Comparison of ENCODE assay signal across 8 cellular contexts in genomic region chr15:72358532-72359180, GRCh38. TPM values are rescaled to one million over a fixed set of nuclear protein-coding genes. Genes with fewer than 3 reads are reported as not detected.
DNase-seq lines count a peak whose midpoint lies in the region; ATAC-seq and TF ChIP-seq lines count a peak whose summit lies in the region.

No MANE protein-coding gene starts in this region.

- no peak overlapping the region for H2BK12ac ChIP-seq in neuronal stem cell (ENCODE audit: low read length)

- no peak overlapping the region for H2BK5ac ChIP-seq in neuronal stem cell (ENCODE audit: low read length)

- no CpG with 5 or more reads among the region's 7 CpGs for WGBS in neuronal stem cell (ENCODE audit: extremely low coverage in 2 of 2, insufficient read length in 2 of 2, insufficient replicate concordance in 1 of 2), 2 donors

- H3K9me3 Mint-ChIP-seq in endothelial cell (ENCODE audit: unreplicated experiment): no peaks in the 10 kb centered on the region

- TF ChIP-seq CTCF in LNCaP clone FGC (IDR thresholded peaks at IDR 0.05; ENCODE audit: control insufficient read depth, extremely low read depth, insufficient read depth): no peak
- no peak for TF ChIP-seq CTCF in endothelial cell (IDR thresholded peaks at IDR 0.05; ENCODE audit: unreplicated experiment)

- H3K79me1 ChIP-seq in neuronal stem cell (ENCODE audit: low read depth, low read length): no peaks in the 10 kb centered on the region

- peaks cover 15% of the 10 kb centered on the region for H3K36me3 Mint-ChIP-seq in endothelial cell (ENCODE audit: low read depth, unreplicated experiment)

- H3K18ac ChIP-seq in neuronal stem cell (ENCODE audit: low read length): no peak overlapping the region

- no peaks in the 10 kb centered on the region for H3K4me1 ChIP-seq in neuronal stem cell (ENCODE audit: control insufficient read depth in 2 of 2, insufficient read depth in 1 of 2, low read depth in 1 of 2, low read length in 2 of 2)

- no peak overlapping the region for H3K27ac ChIP-seq in neuronal stem cell (replicated peaks; ENCODE audit: low read length)

- H3K9ac ChIP-seq in neuronal stem cell (ENCODE audit: low read depth, low read length, poor library complexity): no peak overlapping the region

- no peak overlapping the region for H3K4me3 Mint-ChIP-seq in endothelial cell (ENCODE audit: unreplicated experiment)

- DNase-seq in Daoy (ENCODE audit: low read depth) (peak; percentile 85), LNCaP clone FGC (ENCODE audit: low read depth) (peak; percentile 98), endothelial cell (ENCODE audit: low spot score) (no peak), neuronal stem cell (ENCODE audit: low spot score) (no peak), NCI-H446 treated with DMSO at 0.1 percent for 48 hours (lab: John Stamatoyannopoulos, UW) (no peak), NCI-H748 treated with DMSO at 0.1 percent for 48 hours (lab: John Stamatoyannopoulos, UW) (no peak), NCI-H1048 (lab: John Stamatoyannopoulos, UW) (no peak)

- no peak overlapping the region for H2BK15ac ChIP-seq in neuronal stem cell (ENCODE audit: low read length)

- no peak overlapping the region for H3K4me2 ChIP-seq in neuronal stem cell (ENCODE audit: insufficient read depth, low read length, poor library complexity, severe bottlenecking)

- H3K27me3 Mint-ChIP-seq in endothelial cell (ENCODE audit: unreplicated experiment): peaks cover 2% of the 10 kb centered on the region

- no peak overlapping the region for H2BK120ac ChIP-seq in neuronal stem cell (ENCODE audit: low read depth, low read length)

- no peak for ATAC-seq in GM21423 (IDR thresholded peaks at IDR 0.05; ENCODE audit: unreplicated experiment)

- peaks cover 3 to 31% of the 10 kb centered on the region in 2 donors for H3K36me3 ChIP-seq in neuronal stem cell (replicated peaks in 1 of 2; ENCODE audit: control insufficient read depth in 2 of 2, insufficient read depth in 2 of 2, low read length in 2 of 2)

- no peaks in the 10 kb centered on the region for H3K9me3 ChIP-seq in neuronal stem cell (replicated peaks in 1 of 2; ENCODE audit: control insufficient read depth in 2 of 2, insufficient read depth in 1 of 2, low read depth in 1 of 2, low read length in 2 of 2)

- no peak overlapping the region for H2AK5ac ChIP-seq in neuronal stem cell (ENCODE audit: low read depth, low read length)

- H3K27me3 ChIP-seq in neuronal stem cell (ENCODE audit: control insufficient read depth in 3 of 3, insufficient read depth in 3 of 3, low read depth in 1 of 3, low read length in 3 of 3): no peaks in the 10 kb centered on the region

- no peak overlapping the region for H3K23ac ChIP-seq in neuronal stem cell (ENCODE audit: low read depth, low read length, poor library complexity)

- H3K27ac Mint-ChIP-seq in endothelial cell (ENCODE audit: unreplicated experiment): peak overlapping the region; percentile 43

- peaks cover 26% of the 10 kb centered on the region for H3K4me1 Mint-ChIP-seq in endothelial cell (ENCODE audit: unreplicated experiment)

- peak overlapping the region; percentile 49 for H4K8ac ChIP-seq in neuronal stem cell (ENCODE audit: low read depth, low read length)

- H3K4ac ChIP-seq in neuronal stem cell (ENCODE audit: low read length): no peak overlapping the region

- H3K4me3 ChIP-seq in LNCaP clone FGC (ENCODE audit: low read depth, low read length) (peak overlapping the region; percentile 17; the same call in 1 of the 2 replicates), neuronal stem cell (ENCODE audit: low read length in 2 of 2) (no peak overlapping the region)

- no peak overlapping the region for H2AFZ ChIP-seq in neuronal stem cell (ENCODE audit: low read length)

- no peak overlapping the region for H4K91ac ChIP-seq in neuronal stem cell (ENCODE audit: low read depth, low read length, poor library complexity)

- no peak overlapping the region for H3K14ac ChIP-seq in neuronal stem cell (ENCODE audit: low read length)

RNA-seq across cellular contexts. Expression of gene HEXA, which starts 17.2 kb away (rescaled TPM):
- total RNA-seq in Daoy (2014; rRNA removed; shearing (Covaris generic)): 46.7 and 49.1 TPM in 2 replicates
- total RNA-seq in endothelial cell (ENCODE audit: unreplicated experiment): 123 TPM
- polyA plus RNA-seq in neuronal stem cell (2013, experiment 1 of 2): 35.7 TPM
- 36.8 TPM for polyA plus RNA-seq in neuronal stem cell (2013, experiment 2 of 2)

RNA-seq across cellular contexts. Expression of gene CELF6, which starts 38.7 kb away (rescaled TPM):
- total RNA-seq in Daoy (2014; rRNA removed; shearing (Covaris generic)): 0.40 and 0.57 TPM in 2 replicates
- total RNA-seq in endothelial cell (ENCODE audit: unreplicated experiment): 0.21 TPM
- 0.38 TPM for polyA plus RNA-seq in neuronal stem cell (2013, experiment 1 of 2)
- polyA plus RNA-seq in neuronal stem cell (2013, experiment 2 of 2): 0.21 TPM

RNA-seq across cellular contexts. Expression of gene TMEM202, which starts 39.4 kb away (rescaled TPM):
- total RNA-seq in Daoy (2014; rRNA removed; shearing (Covaris generic)): not detected in 2 replicates
- total RNA-seq in endothelial cell (ENCODE audit: unreplicated experiment): not detected
- polyA plus RNA-seq in neuronal stem cell (2013, experiment 1 of 2): not detected
- not detected for polyA plus RNA-seq in neuronal stem cell (2013, experiment 2 of 2)

Comparison
In these comparisons a context has a peak if more than half of its experiments do, and no peak if none do; other contexts are left out.
1. DNase-seq: peak in Daoy (single experiment) and LNCaP clone FGC (single experiment); none in endothelial cell (single experiment), neuronal stem cell (single experiment), NCI-H446 treated with DMSO at 0.1 percent for 48 hours (single experiment), NCI-H748 treated with DMSO at 0.1 percent for 48 hours (single experiment) and NCI-H1048 (single experiment).